1 cellular context compared by ENCODE assay signal in the genomic region with DNA sequence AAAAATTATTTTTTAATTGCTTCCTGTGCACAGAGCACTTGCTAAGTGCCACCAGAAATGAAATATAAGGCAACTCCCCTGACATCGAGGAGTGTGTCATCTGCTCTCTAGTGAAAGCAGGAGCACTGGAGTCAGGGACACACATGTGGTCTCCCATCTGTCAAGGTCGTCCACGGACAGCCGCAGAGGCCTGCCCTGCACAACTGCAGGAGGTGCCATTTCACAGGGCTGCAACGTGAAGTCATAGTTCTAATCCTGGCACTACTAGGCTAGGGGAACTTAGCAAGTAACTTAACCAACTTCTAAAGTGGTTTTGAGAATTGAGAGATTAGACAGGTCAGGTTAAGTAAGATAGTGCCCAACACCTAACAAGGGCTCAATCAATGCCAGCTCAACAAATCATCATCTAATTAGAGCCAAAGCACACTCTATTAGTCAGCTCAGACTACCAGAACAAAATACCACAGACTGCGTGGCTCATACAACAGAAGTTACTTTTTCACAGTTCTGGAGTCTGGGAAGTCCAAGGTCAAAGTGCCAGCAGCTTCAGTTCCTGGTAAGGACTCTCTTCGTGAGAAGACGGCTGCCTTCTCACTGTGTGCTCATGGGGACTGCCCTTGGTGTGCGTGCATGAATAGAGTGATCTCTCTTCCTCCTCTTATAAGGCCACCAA.
TF ChIP-seq lines count a peak whose summit lies in the region.

No MANE protein-coding gene starts in this region.

TF ChIP-seq in WTC11, 78 proteins besides CTCF, POLR2A, EP300 and RAD21 (continued from another document):
- no peak for TF ChIP-seq CBFB (CRISPR knock-in tag; IDR thresholded peaks at IDR 0.05; ENCODE audit: low read depth)
- TF ChIP-seq USF2 (CRISPR knock-in tag; IDR thresholded peaks at IDR 0.05): no peak
- TF ChIP-seq, protein P1, sequence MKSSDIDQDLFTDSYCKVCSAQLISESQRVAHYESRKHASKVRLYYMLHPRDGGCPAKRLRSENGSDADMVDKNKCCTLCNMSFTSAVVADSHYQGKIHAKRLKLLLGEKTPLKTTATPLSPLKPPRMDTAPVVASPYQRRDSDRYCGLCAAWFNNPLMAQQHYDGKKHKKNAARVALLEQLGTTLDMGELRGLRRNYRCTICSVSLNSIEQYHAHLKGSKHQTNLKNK (CRISPR knock-in tag; IDR thresholded peaks at IDR 0.05): no peak
- TF ChIP-seq, protein P2, sequence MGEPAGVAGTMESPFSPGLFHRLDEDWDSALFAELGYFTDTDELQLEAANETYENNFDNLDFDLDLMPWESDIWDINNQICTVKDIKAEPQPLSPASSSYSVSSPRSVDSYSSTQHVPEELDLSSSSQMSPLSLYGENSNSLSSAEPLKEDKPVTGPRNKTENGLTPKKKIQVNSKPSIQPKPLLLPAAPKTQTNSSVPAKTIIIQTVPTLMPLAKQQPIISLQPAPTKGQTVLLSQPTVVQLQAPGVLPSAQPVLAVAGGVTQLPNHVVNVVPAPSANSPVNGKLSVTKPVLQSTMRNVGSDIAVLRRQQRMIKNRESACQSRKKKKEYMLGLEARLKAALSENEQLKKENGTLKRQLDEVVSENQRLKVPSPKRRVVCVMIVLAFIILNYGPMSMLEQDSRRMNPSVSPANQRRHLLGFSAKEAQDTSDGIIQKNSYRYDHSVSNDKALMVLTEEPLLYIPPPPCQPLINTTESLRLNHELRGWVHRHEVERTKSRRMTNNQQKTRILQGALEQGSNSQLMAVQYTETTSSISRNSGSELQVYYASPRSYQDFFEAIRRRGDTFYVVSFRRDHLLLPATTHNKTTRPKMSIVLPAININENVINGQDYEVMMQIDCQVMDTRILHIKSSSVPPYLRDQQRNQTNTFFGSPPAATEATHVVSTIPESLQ (CRISPR knock-in tag; IDR thresholded peaks at IDR 0.05): no peak
- TF ChIP-seq MYBL2 (CRISPR knock-in tag; IDR thresholded peaks at IDR 0.05): no peak
- no peak for TF ChIP-seq ZNF219 (CRISPR knock-in tag; IDR thresholded peaks at IDR 0.05; ENCODE audit: borderline replicate concordance)
- TF ChIP-seq ZNF532 (CRISPR knock-in tag; IDR thresholded peaks at IDR 0.05; ENCODE audit: borderline replicate concordance): no peak
TF ChIP-seq in WTC11: peak in this region for 0.
